ENCODE assay signal across 1 cellular context in genomic region chr1:23352096-23352695, GRCh38.
TF ChIP-seq lines count a peak whose summit lies in the region.

No MANE protein-coding gene starts in this region.

TF ChIP-seq in HepG2, 621 proteins besides CTCF, POLR2A, EP300 and RAD21 (continued from another document):
- peak; percentile 53; the same call in 1 of the 2 replicates for TF ChIP-seq ZNF770 (CRISPR knock-in tag; IDR thresholded peaks at IDR 0.05)
- TF ChIP-seq CREBL2 (CRISPR knock-in tag; IDR thresholded peaks at IDR 0.05; ENCODE audit: borderline replicate concordance) = no peak
- TF ChIP-seq FOSL2 (CRISPR knock-in tag; IDR thresholded peaks at IDR 0.05) = peak; percentile 54
- no peak for TF ChIP-seq ZNF407 (CRISPR knock-in tag; IDR thresholded peaks at IDR 0.05; ENCODE audit: not compliant biosample characterization)
TF ChIP-seq in HepG2: peak in this region for 3.
